8 cellular contexts compared by ENCODE assay signal in genomic region chr13:114313061-114313860, GRCh38. TPM values are rescaled to one million over a fixed set of nuclear protein-coding genes. Genes with fewer than 3 reads are reported as not detected.
A peak's percentile ranks its signal among the peaks of the same experiment; 100 is the strongest.
DNase-seq lines count a peak whose midpoint lies in the region; ATAC-seq lines count a peak whose summit lies in the region.

No MANE protein-coding gene starts in this region.

- peak overlapping the region; percentile 86 for H3K4me2 ChIP-seq in Karpas-422 (ENCODE audit: low read depth, low read length, poor library complexity, severe bottlenecking)

- POLR2A ChIA-PET in activated naive CD8-positive, alpha-beta T cell treated with anti-CD3 and anti-CD28 coated beads, Interleukin-2, amount 10 ng/mL, durations not matched to agents 7 days and 5 days (lab: Charles Lee) = interaction anchor here (1.0 to 2.6 kb wide), 2 partner anchors 21 to 32 kb away, joined by 3 to 8 read pairs; partner anchors contain the start of gene UPF3A

- H3K27ac ChIP-seq in Karpas-422 (ENCODE audit: low read length) = peak overlapping the region; percentile 92
- H3K27ac ChIP-seq in layer of hippocampus (ENCODE audit: low read depth, low read length) = peak overlapping the region; percentile 92

- H4K20me1 ChIP-seq in Karpas-422 (ENCODE audit: insufficient read depth, low read depth, low read length) = peaks cover 30% of the 10 kb centered on the region; the same call in 1 of the 2 replicates

- peaks cover 49% of the 10 kb centered on the region for H3K79me2 ChIP-seq in Karpas-422 (ENCODE audit: low read length)

- H3K27ac Mint-ChIP-seq in activated naive CD8-positive, alpha-beta T cell treated with anti-CD3 and anti-CD28 coated beads, Interleukin-2, amount 10 ng/mL, durations not matched to agents 7 days and 5 days = peak overlapping the region; percentile 84

- peak overlapping the region; percentile 92 for H3K4me3 Mint-ChIP-seq in activated naive CD8-positive, alpha-beta T cell treated with anti-CD3 and anti-CD28 coated beads, Interleukin-2, amount 10 ng/mL, durations not matched to agents 7 days and 5 days

- peaks cover 61% of the 10 kb centered on the region for H3K4me1 ChIP-seq in Karpas-422 (ENCODE audit: low read length)

- peak; percentile 33 for ATAC-seq in GM18907 (IDR thresholded peaks at IDR 0.05; ENCODE audit: unreplicated experiment)
- no peak for ATAC-seq in activated naive CD8-positive, alpha-beta T cell treated with anti-CD3 and anti-CD28 coated beads, Interleukin-2, amount 10 ng/mL, durations not matched to agents 7 days and 5 days (ENCODE audit: low read depth)
- no peak for ATAC-seq in GM21576 (IDR thresholded peaks at IDR 0.05; ENCODE audit: unreplicated experiment)

- DNase-seq in Karpas-422 = no peak
- DNase-seq in activated naive CD8-positive, alpha-beta T cell treated with anti-CD3 and anti-CD28 coated beads, Interleukin-2, amount 10 ng/mL, durations not matched to agents 7 days and 5 days = no peak
- DNase-seq in stimulated activated naive CD4-positive, alpha-beta T cell treated with Interleukin-2 at 50 U/mL for 16 hours (lab: John Stamatoyannopoulos, UW) = peak; percentile 12
- no peak for DNase-seq in AML-193 (lab: John Stamatoyannopoulos, UW)
- DNase-seq in Ammon's horn (ENCODE audit: low spot score) = no peak

- peaks cover 4% of the 10 kb centered on the region; the same call in 1 of the 2 replicates for H3K36me3 ChIP-seq in Karpas-422 (ENCODE audit: insufficient read depth, low read length)

- no peaks in the 10 kb centered on the region; the same call in 1 of the 2 replicates for H3K9me2 ChIP-seq in Karpas-422 (replicated peaks; ENCODE audit: insufficient read depth, low read length)

- H3K9me3 ChIP-seq in Karpas-422 (ENCODE audit: low read length) = no peaks in the 10 kb centered on the region

- peak overlapping the region; percentile 76 for H3K4me3 ChIP-seq in Karpas-422 (ENCODE audit: low read length)

- H3K27me3 Mint-ChIP-seq in activated naive CD8-positive, alpha-beta T cell treated with anti-CD3 and anti-CD28 coated beads, Interleukin-2, amount 10 ng/mL, durations not matched to agents 7 days and 5 days = peaks cover 5% of the 10 kb centered on the region

- peaks cover 27% of the 10 kb centered on the region for H3K4me1 Mint-ChIP-seq in activated naive CD8-positive, alpha-beta T cell treated with anti-CD3 and anti-CD28 coated beads, Interleukin-2, amount 10 ng/mL, durations not matched to agents 7 days and 5 days

- H3K36me3 Mint-ChIP-seq in activated naive CD8-positive, alpha-beta T cell treated with anti-CD3 and anti-CD28 coated beads, Interleukin-2, amount 10 ng/mL, durations not matched to agents 7 days and 5 days = peaks cover 2% of the 10 kb centered on the region

- peak overlapping the region; percentile 65 for H2AFZ ChIP-seq in Karpas-422 (ENCODE audit: low read length)

- peak overlapping the region; percentile 96 for H3K9ac ChIP-seq in Karpas-422 (ENCODE audit: low read length)

- no peaks in the 10 kb centered on the region for H3K9me3 Mint-ChIP-seq in activated naive CD8-positive, alpha-beta T cell treated with anti-CD3 and anti-CD28 coated beads, Interleukin-2, amount 10 ng/mL, durations not matched to agents 7 days and 5 days

- H3K27me3 ChIP-seq in Karpas-422 (ENCODE audit: low read length) (no peaks in the 10 kb centered on the region), layer of hippocampus (ENCODE audit: control insufficient read depth, insufficient read depth, low read length) (no peaks in the 10 kb centered on the region)

RNA-seq across cellular contexts. Expression of gene CHAMP1, which starts 1.0 kb away (rescaled TPM):
- total RNA-seq in Karpas-422 (2014; rRNA removed; shearing (Covaris generic); ENCODE audit: low replicate concordance) = 22.5 and 35.2 TPM in 2 replicates
- 10 to 100 TPM; 30.5 to 30.8 TPM for total RNA-seq in activated naive CD8-positive, alpha-beta T cell treated with anti-CD3 and anti-CD28 coated beads, Interleukin-2, amount 10 ng/mL, durations not matched to agents 7 days and 5 days

RNA-seq across cellular contexts. Expression of gene UPF3A, which starts 31.9 kb away (rescaled TPM):
- 35.8 and 41.1 TPM in 2 replicates for total RNA-seq in Karpas-422 (2014; rRNA removed; shearing (Covaris generic); ENCODE audit: low replicate concordance)
- 10 to 100 TPM; 63.8 to 68.7 TPM for total RNA-seq in activated naive CD8-positive, alpha-beta T cell treated with anti-CD3 and anti-CD28 coated beads, Interleukin-2, amount 10 ng/mL, durations not matched to agents 7 days and 5 days
